Comparison of ENCODE assay signal across 23 cellular contexts in genomic region chr2:162041465-162041864, GRCh38. TPM values are rescaled to one million over a fixed set of nuclear protein-coding genes. Genes with fewer than 3 reads are reported as not detected.
A peak's percentile ranks its signal among the peaks of the same experiment; 100 is the strongest.
DNase-seq lines count a peak whose midpoint lies in the region; ATAC-seq and TF ChIP-seq lines count a peak whose summit lies in the region.
"Had no signal": no experiment of that assay in that cellular context is flagged by ENCODE, and none has a peak within 500 bp of the region (broad histone marks: within the 10 kb centered on the region; RNA-seq: fewer than 3 reads in every experiment).

No MANE protein-coding gene starts in this region.

- peaks cover 55% of the 10 kb centered on the region for H3K36me3 Mint-ChIP-seq in T-helper 2 cell treated with Interferon-gamma antibody and Interleukin-4, amounts not matched to agents 5 μg/mL and 100 μg/mL, for 36 hours (ENCODE audit: low read depth)
- H3K36me3 Mint-ChIP-seq: CD14-positive monocyte had no signal

- H3K4me3 Mint-ChIP-seq in T-helper 2 cell treated with Interferon-gamma antibody and Interleukin-4, amounts not matched to agents 5 μg/mL and 100 μg/mL, for 36 hours: no peak overlapping the region
- H3K4me3 Mint-ChIP-seq: B cell, CD14-positive monocyte, H9, HFFc6 had no signal

- TF ChIP-seq CTCF in fibroblast of the aortic adventitia (IDR thresholded peaks at IDR 0.05; ENCODE audit: insufficient read depth, low read length) (no peak), testis (IDR thresholded peaks at IDR 0.05) (no peak)

- no peak overlapping the region for H3K4me3 ChIP-seq in fibroblast of the aortic adventitia (ENCODE audit: low read depth, low read length)
- no peak overlapping the region for H3K4me3 ChIP-seq in testis
- H3K4me3 ChIP-seq: K562, Peyer's patch had no signal

- no peaks in the 10 kb centered on the region for H3K27me3 Mint-ChIP-seq in T-helper 2 cell treated with Interferon-gamma antibody and Interleukin-4, amounts not matched to agents 5 μg/mL and 100 μg/mL, for 36 hours (ENCODE audit: low read depth)

- no peak for TF ChIP-seq POLR2A in testis (IDR thresholded peaks at IDR 0.05)

- ATAC-seq in sciatic nerve (peak; percentile 34), GM18909 (IDR thresholded peaks at IDR 0.05; ENCODE audit: poor library complexity, unreplicated experiment) (no peak), GM18861 (IDR thresholded peaks at IDR 0.05; ENCODE audit: unreplicated experiment) (no peak)
- ATAC-seq: K562, SK-N-SH treated with all-trans-retinoic acid at 6 μM for 48 hours had no signal

- H3K9me3 Mint-ChIP-seq in T-helper 2 cell treated with Interferon-gamma antibody and Interleukin-4, amounts not matched to agents 5 μg/mL and 100 μg/mL, for 36 hours: no peaks in the 10 kb centered on the region
- H3K9me3 Mint-ChIP-seq: H9, HFFc6 had no signal

- H3K4me1 ChIP-seq in testis: no peaks in the 10 kb centered on the region
- H3K4me1 ChIP-seq: Peyer's patch had no signal

- no peak overlapping the region for H3K27ac ChIP-seq in testis
- H3K27ac ChIP-seq: Peyer's patch had no signal

- H3K36me3 ChIP-seq in testis (ENCODE audit: low read depth, missing control alignments): no peaks in the 10 kb centered on the region

- DNase-seq in T-helper 2 cell treated with Interferon-gamma antibody and Interleukin-4, amounts not matched to agents 5 μg/mL and 100 μg/mL, for 36 hours (ENCODE audit: low spot score): no peak
- DNase-seq in T-helper 2 cell (no peak), NCI-H226 (peak; percentile 17), fibroblast of the aortic adventitia (ENCODE audit: low read depth) (peak; percentile 26), sciatic nerve (ENCODE audit: low spot score) (no peak), testis (no peak)
- DNase-seq: 8988T, DMS79, H9, HFFc6, NCI-H1092 treated with DMSO at 0.1 percent for 48 hours, NCI-H1436 treated with DMSO at 0.1 percent for 48 hours, NCI-H1930, NCI-H524 treated with DMSO at 0.1 percent for 48 hours, NCI-H82, Peyer's patch had no signal

- peaks cover 16% of the 10 kb centered on the region for H3K4me1 Mint-ChIP-seq in T-helper 2 cell treated with Interferon-gamma antibody and Interleukin-4, amounts not matched to agents 5 μg/mL and 100 μg/mL, for 36 hours (ENCODE audit: low read depth)
- H3K4me1 Mint-ChIP-seq: B cell, CD14-positive monocyte had no signal

- WGBS in testis, 2 donors: 78 to 83% methylated on average over 1 of the region's 1 CpG

- intact Hi-C loops in sciatic nerve (cut with DNase I) (no loop called here), testis (cut with DNase I; ENCODE audit: low total_unique reads) (no loop called here)

- H3K9me3 ChIP-seq in testis: no peaks in the 10 kb centered on the region
- H3K9me3 ChIP-seq: Peyer's patch had no signal

- peak overlapping the region; percentile 35 for H3K27ac Mint-ChIP-seq in T-helper 2 cell treated with Interferon-gamma antibody and Interleukin-4, amounts not matched to agents 5 μg/mL and 100 μg/mL, for 36 hours
- H3K27ac Mint-ChIP-seq: B cell, H9, HFFc6 had no signal

- no peaks in the 10 kb centered on the region for H3K27me3 ChIP-seq in testis
- H3K27me3 ChIP-seq: Peyer's patch had no signal

RNA-seq across cellular contexts. Expression of gene DPP4, which starts 32.5 kb away (rescaled TPM):
- 138 and 203 TPM in 2 replicates for total RNA-seq in fibroblast of the aortic adventitia (ENCODE audit: low replicate concordance)
- total RNA-seq in sciatic nerve: 11.8 TPM
- 1 to 10 TPM; 1.2 to 1.7 TPM for total RNA-seq in testis
- 6.3 TPM for polyA plus RNA-seq in testis (ENCODE audit: insufficient read depth, low read depth, low replicate concordance)
- total RNA-seq: OCI-LY7 had no signal
- polyA plus RNA-seq: K562 had no signal

Comparison
In these comparisons a context has a peak if more than half of its experiments do, and no peak if none do; other contexts are left out.
1. DNase-seq: peak in NCI-H226 (single experiment) and fibroblast of the aortic adventitia (single experiment); none in T-helper 2 cell treated with Interferon-gamma antibody and Interleukin-4, amounts not matched to agents 5 μg/mL and 100 μg/mL, for 36 hours (single experiment), T-helper 2 cell (0 of 5), sciatic nerve (single experiment) and testis (single experiment).
2. RNA of gene DPP4, which starts 32.5 kb away (total RNA-seq): 138 to 203 TPM in fibroblast of the aortic adventitia; 11.8 TPM in sciatic nerve (single experiment) and 1.2 to 1.7 TPM in testis; every median in the first group is over 10 times any median in the second.